Comparison of ENCODE assay signal across 18 cellular contexts in genomic region chr22:35229865-35230264, GRCh38. TPM values are rescaled to one million over a fixed set of nuclear protein-coding genes. Genes with fewer than 3 reads are reported as not detected.
A peak's percentile ranks its signal among the peaks of the same experiment; 100 is the strongest.
DNase-seq lines count a peak whose midpoint lies in the region; ATAC-seq, FAIRE-seq and TF ChIP-seq lines count a peak whose summit lies in the region.
"Had no signal": no experiment of that assay in that cellular context is flagged by ENCODE, and none has a peak within 500 bp of the region (broad histone marks: within the 10 kb centered on the region; RNA-seq: fewer than 3 reads in every experiment).

No MANE protein-coding gene starts in this region.

- H3K9me2 ChIP-seq in HCT116 (ENCODE audit: insufficient read depth), result no peaks in the 10 kb centered on the region
- no peaks in the 10 kb centered on the region for H3K9me2 ChIP-seq in SU-DHL-6 (replicated peaks; ENCODE audit: insufficient read depth, low read length)

- peak; percentile 82 for FAIRE-seq in urothelium cell line (lab: Jason Lieb, UNC)

- H3K27me3 ChIP-seq in HCT116 (ENCODE audit: insufficient read depth, low read length), result no peaks in the 10 kb centered on the region
- no peaks in the 10 kb centered on the region for H3K27me3 ChIP-seq in SU-DHL-6 (ENCODE audit: low read length)

- POLR2A ChIA-PET in HCT116 (lab: Charles Lee), result interaction anchor here (0.9 kb wide), 1 partner anchor 9 kb away, joined by 3 read pairs; no protein-coding TSS in a partner anchor

- H4K20me1 ChIP-seq in HCT116 (ENCODE audit: insufficient read depth) (no peaks in the 10 kb centered on the region), SU-DHL-6 (ENCODE audit: low read depth, low read length) (no peaks in the 10 kb centered on the region)

- H3K4me1 ChIP-seq in HCT116 (ENCODE audit: control insufficient read depth in 1 of 2, insufficient read depth in 2 of 2, low read length in 2 of 2), result peaks cover 0 to 20% of the 10 kb centered on the region in 2 experiments; a peak in 2 of 4 replicates

- no peaks in the 10 kb centered on the region for H3K9me3 ChIP-seq in HCT116 (ENCODE audit: control insufficient read depth in 1 of 2, insufficient read depth in 1 of 2, low read depth in 1 of 2, low read length in 2 of 2)
- no peaks in the 10 kb centered on the region for H3K9me3 ChIP-seq in SU-DHL-6 (ENCODE audit: insufficient read depth, low read length)
- H3K9me3 ChIP-seq: MG63 had no signal

- no peaks in the 10 kb centered on the region for H3F3A ChIP-seq in SU-DHL-6 (ENCODE audit: insufficient read depth)

- no peak for TF ChIP-seq CTCF in HCT116 (IDR thresholded peaks at IDR 0.05 in 2 of 3, conservative IDR thresholded peaks at IDR 0.05 in 1 of 3; ENCODE audit: borderline replicate concordance in 1 of 3, insufficient read depth in 1 of 3, low read depth in 2 of 3, low read length in 2 of 3)
- no peak for TF ChIP-seq CTCF in SU-DHL-6 (IDR thresholded peaks at IDR 0.05; ENCODE audit: insufficient read depth, low read length, poor library complexity, severe bottlenecking)

- no peak for ATAC-seq in HCT116
- ATAC-seq: T-helper 17 cell had no signal

- no TSS peak for BruUV-seq in HCT116 (replicated peaks; lab: Mats Ljungman, UMichigan)

- TF ChIP-seq POLR2A in HCT116 (IDR thresholded peaks at IDR 0.05; ENCODE audit: borderline replicate concordance, extremely low read depth, insufficient read depth, insufficient read length), result no peak

- H3K9ac ChIP-seq in HCT116 (ENCODE audit: low read length), result no peak overlapping the region
- peak overlapping the region; percentile 42; the same call in 1 of the 2 replicates for H3K9ac ChIP-seq in SU-DHL-6 (ENCODE audit: low read length)

- intact Hi-C loops in HCT116 (cut with micrococcal nuclease), result loop anchor here (2.0 to 10.0 kb wide), 3 partner anchors 73 to 1928 kb away; no protein-coding TSS in a partner anchor

- DNase-seq in HCT116 (ENCODE audit: low read depth, low spot score) (no peak), NCI-H82 treated with DMSO at 0.1 percent for 48 hours (lab: John Stamatoyannopoulos, UW; ENCODE audit: unreplicated experiment) (peak; percentile 33), urothelium cell line (ENCODE audit: low spot score) (no peak), NCI-H1436 treated with DMSO at 0.1 percent for 48 hours (lab: John Stamatoyannopoulos, UW) (no peak), putamen (ENCODE audit: low spot score) (no peak)
- no peak for DNase-seq in activated T-cell treated with anti-CD3 and anti-CD28 coated beads, Interleukin-2, amount 50 U/mL, for 1 hour
- DNase-seq: COR-L47, DMS153, EL, GOT3, MG63, NCI-H1105, NCI-H187, NCI-H226, NCI-H524 treated with DMSO at 0.1 percent for 48 hours, SHP77 treated with DMSO at 0.1 percent for 48 hours, T-helper 17 cell had no signal

- no peak for TF ChIP-seq RAD21 in HCT116 (IDR thresholded peaks at IDR 0.05; ENCODE audit: low read depth)

- H2AFZ ChIP-seq in HCT116 (ENCODE audit: low read depth, low read length, poor library complexity, severe bottlenecking) (no peak overlapping the region), SU-DHL-6 (ENCODE audit: low read depth, low read length, severe bottlenecking) (no peak overlapping the region)

- peaks cover 28% of the 10 kb centered on the region; the same call in 1 of the 2 replicates for H3K79me2 ChIP-seq in HCT116 (ENCODE audit: insufficient read depth, low read length)
- H3K79me2 ChIP-seq in SU-DHL-6 (ENCODE audit: insufficient read depth, low read length), result no peaks in the 10 kb centered on the region

- H3K4me2 ChIP-seq in HCT116 (ENCODE audit: low read length), result peak overlapping the region; percentile 78
- H3K4me2 ChIP-seq in SU-DHL-6 (ENCODE audit: low read depth, low read length, poor library complexity, severe bottlenecking), result peak overlapping the region; percentile 57

- CTCF ChIA-PET in HCT116 (lab: Charles Lee), result interaction anchor here (0.7 to 2.9 kb wide), 2 partner anchors 75 to 186 kb away, joined by 3 to 33 read pairs; no protein-coding TSS in a partner anchor

- H3K36me3 ChIP-seq in HCT116 (ENCODE audit: control insufficient read depth in 1 of 2, insufficient read depth in 2 of 2, low read length in 2 of 2) (no peaks in the 10 kb centered on the region), SU-DHL-6 (ENCODE audit: low read length) (no peaks in the 10 kb centered on the region)
- H3K36me3 ChIP-seq: MG63 had no signal

- H3K4me3 ChIP-seq in HCT116 (replicated peaks in 1 of 2; ENCODE audit: low read depth in 1 of 2, low read length in 2 of 2) (peak overlapping the region in 1 of 2 experiments; percentile 64), SU-DHL-6 (ENCODE audit: insufficient read depth, low read length, poor library complexity, severe bottlenecking) (peak overlapping the region; percentile 47)
- H3K4me3 ChIP-seq: MG63 had no signal

- no peak overlapping the region for H3K27ac ChIP-seq in HCT116 (ENCODE audit: low read depth, low read length)
- H3K27ac ChIP-seq in SU-DHL-6 (ENCODE audit: low read depth, low read length), result no peak overlapping the region

- RAD21 ChIA-PET in HCT116 (lab: Charles Lee; ENCODE audit: low non-redundant PET in 1 of 2, low total read pairs in 2 of 2, uncharacterized antibody in 2 of 2, unreplicated experiment in 2 of 2), result no interaction called here

TF ChIP-seq in HCT116, 20 proteins besides CTCF, POLR2A, EP300 and RAD21:
- TF ChIP-seq SP1 (IDR thresholded peaks at IDR 0.05; ENCODE audit: low read depth), result no peak
- TF ChIP-seq SIN3A (IDR thresholded peaks at IDR 0.05; ENCODE audit: low read depth), result no peak
- no peak for TF ChIP-seq ATF3 (IDR thresholded peaks at IDR 0.05)
- TF ChIP-seq EZH2phosphoT487 (IDR thresholded peaks at IDR 0.05; ENCODE audit: borderline replicate concordance), result no peak
- TF ChIP-seq SRF (IDR thresholded peaks at IDR 0.05; ENCODE audit: low read depth), result no peak
- no peak for TF ChIP-seq JUND (IDR thresholded peaks at IDR 0.05)
- no peak for TF ChIP-seq EGR1 (IDR thresholded peaks at IDR 0.05; ENCODE audit: low read depth)
- TF ChIP-seq TCF7L2 (IDR thresholded peaks at IDR 0.05; ENCODE audit: borderline replicate concordance, extremely low read depth, insufficient read depth, insufficient read length), result no peak
- TF ChIP-seq MAX (IDR thresholded peaks at IDR 0.05), result no peak
- TF ChIP-seq ZBTB33 (IDR thresholded peaks at IDR 0.05; ENCODE audit: extremely low read depth, insufficient replicate concordance, low read length), result no peak
- TF ChIP-seq EZH2 (IDR thresholded peaks at IDR 0.05), result no peak
- no peak for TF ChIP-seq ZNF274 (IDR thresholded peaks at IDR 0.05; ENCODE audit: low read depth, low read length)
- TF ChIP-seq REST (IDR thresholded peaks at IDR 0.05; ENCODE audit: low read depth), result no peak
- no peak for TF ChIP-seq YY1 (IDR thresholded peaks at IDR 0.05; ENCODE audit: extremely low read depth, insufficient replicate concordance, low read depth, low read length)

RNA-seq across cellular contexts. Expression of gene HMGXB4, which starts 27.4 kb away (rescaled TPM):
- 36.7 TPM for total RNA-seq in HCT116 (2021; ENCODE audit: unreplicated experiment)
- polyA plus RNA-seq in HCT116 (2012), result 13.2 and 19.3 TPM in 2 replicates
